ENCODE assay signal across 1 cellular context in genomic region chr2:79669714-79670113, GRCh38.
TF ChIP-seq lines count a peak whose summit lies in the region.

No MANE protein-coding gene starts in this region.

TF ChIP-seq in SK-N-SH, 30 proteins besides CTCF, POLR2A, EP300 and RAD21 (continued from another document):
- TF ChIP-seq ZBTB33 (IDR thresholded peaks at IDR 0.05; ENCODE audit: borderline replicate concordance, low read depth) (no peak), TAF1 (IDR thresholded peaks at IDR 0.05; ENCODE audit: borderline replicate concordance, low read depth, low read length) (no peak), GATA2 (CRISPR knock-in tag; IDR thresholded peaks at IDR 0.05) (no peak)
